In genomic region chr7:37372750-37373149, GRCh38 we compare ENCODE assay signal across 18 cellular contexts.
"Had no signal": no experiment of that assay in that cellular context is flagged by ENCODE, and none has a peak within 500 bp of the region (broad histone marks: within the 10 kb centered on the region; RNA-seq: fewer than 3 reads in every experiment).

No MANE protein-coding gene starts in this region.

- ATAC-seq: esophagus mucosa; left lung; naive thymus-derived CD8-positive, alpha-beta T cell; upper lobe of right lung had no signal

- H3K27ac Mint-ChIP-seq: activated CD4-positive, alpha-beta T cell treated with anti-CD3 and anti-CD28 coated beads, Interleukin-2, amount 10 ng/mL, durations not matched to agents 7 days and 5 days; activated naive CD8-positive, alpha-beta T cell; activated T-helper 1 cell treated with anti-CD3 and anti-CD28 coated beads, Interleukin-12 subunit alpha, Interleukin-12 subunit beta, Interleukin-2, Interleukin-4 antibody, amounts not matched to agents 30 ng/mL and 10 ng/mL and 1 ng/mL, durations not matched to agents 14 hours and 24 hours and 36 hours; immature natural killer cell; mesothelial cell of epicardium had no signal

- DNase-seq: activated CD4-positive, alpha-beta T cell treated with anti-CD3 and anti-CD28 coated beads, Interleukin-2, amount 10 ng/mL, durations not matched to agents 7 days and 5 days; activated CD8-positive, alpha-beta memory T cell treated with anti-CD3 and anti-CD28 coated beads, Interleukin-2, amount 50 U/mL, for 48 hours; activated gamma-delta T cell treated with Interleukin-2 at 50 U/mL for 16 hours; amniotic stem cell; effector memory CD4-positive, alpha-beta T cell; foreskin melanocyte; immature natural killer cell; kidney glomerular epithelial cell; left lung; naive thymus-derived CD8-positive, alpha-beta T cell; stimulated activated CD4-positive, alpha-beta T cell treated with anti-CD3 and anti-CD28 coated beads, Interleukin-4, amount 100 ng/mL, for 1 hour; stimulated activated naive CD4-positive, alpha-beta T cell; upper lobe of right lung had no signal

- H3K27me3 Mint-ChIP-seq: activated CD4-positive, alpha-beta T cell treated with anti-CD3 and anti-CD28 coated beads, Interleukin-2, amount 10 ng/mL, durations not matched to agents 7 days and 5 days; activated naive CD8-positive, alpha-beta T cell; central memory CD8-positive, alpha-beta T cell; naive thymus-derived CD8-positive, alpha-beta T cell had no signal

- H3K4me3 Mint-ChIP-seq: activated CD4-positive, alpha-beta T cell treated with anti-CD3 and anti-CD28 coated beads, Interleukin-2, amount 10 ng/mL, durations not matched to agents 7 days and 5 days; activated naive CD8-positive, alpha-beta T cell; activated T-helper 1 cell treated with anti-CD3 and anti-CD28 coated beads, Interleukin-12 subunit alpha, Interleukin-12 subunit beta, Interleukin-2, Interleukin-4 antibody, amounts not matched to agents 30 ng/mL and 10 ng/mL and 1 ng/mL, durations not matched to agents 14 hours and 24 hours and 36 hours; central memory CD8-positive, alpha-beta T cell; immature natural killer cell; mesothelial cell of epicardium; naive thymus-derived CD8-positive, alpha-beta T cell had no signal
